ENCODE assay signal across 1 cellular context in genomic region chr7:151380199-151381082, GRCh38.
TF ChIP-seq lines count a peak whose summit lies in the region.

No MANE protein-coding gene starts in this region.

TF ChIP-seq in H1, 55 proteins besides CTCF, POLR2A, EP300 and RAD21:
- TF ChIP-seq NANOG (IDR thresholded peaks at IDR 0.05; ENCODE audit: insufficient read depth, low read depth, low read length, poor library complexity, severe bottlenecking) (no peak), RFX5 (IDR thresholded peaks at IDR 0.05; ENCODE audit: borderline replicate concordance, low read depth, low read length) (no peak), SP2 (IDR thresholded peaks at IDR 0.05; ENCODE audit: low read length) (no peak)
TF ChIP-seq in H1: peak in this region for 0.
